Comparison of ENCODE assay signal across 8 cellular contexts in genomic region chr15:52528465-52529288, GRCh38. TPM values are rescaled to one million over a fixed set of nuclear protein-coding genes. Genes with fewer than 3 reads are reported as not detected.
DNase-seq lines count a peak whose midpoint lies in the region; ATAC-seq and TF ChIP-seq lines count a peak whose summit lies in the region.

MYO5A (minus strand) TSS chr15:52528880; CDS start chr15:52528806, 74 bp downstream.

- H3K4me1 ChIP-seq in ES-I3 (ENCODE audit: insufficient read depth, low read length): peaks cover 2% of the 10 kb centered on the region; the same call in 1 of the 2 replicates
- peaks cover 0 to 2% of the 10 kb centered on the region in 2 experiments for H3K4me1 ChIP-seq in trophoblast cell (ENCODE audit: control insufficient read depth in 1 of 2, insufficient read depth in 2 of 2, low read length in 2 of 2)
- peaks cover 0 to 19% (median 0%) of the 10 kb centered on the region in 4 donors for H3K4me1 ChIP-seq in tibial nerve

- H3K4ac ChIP-seq in trophoblast cell (ENCODE audit: low read depth, low read length): no peak within 1 kb of the TSS

- H3K23ac ChIP-seq in trophoblast cell (ENCODE audit: low read length): no peak within 1 kb of the TSS

- peak; percentile 8 to 43 (median 35) for TF ChIP-seq CTCF in tibial nerve (IDR thresholded peaks at IDR 0.05)

- H2AK5ac ChIP-seq in trophoblast cell (ENCODE audit: low read length): no peak within 1 kb of the TSS

- H3K79me2 ChIP-seq in trophoblast cell (ENCODE audit: control insufficient read depth, insufficient read depth, low read length, poor library complexity): peaks cover 3% of the 10 kb centered on the region

- TF ChIP-seq POLR2A in tibial nerve (IDR thresholded peaks at IDR 0.05): peak in 1 of 2 donors; percentile 35

- peak within 1 kb of the TSS; percentile 38 for H3K18ac ChIP-seq in trophoblast cell (ENCODE audit: low read length)

- H3K27ac ChIP-seq in trophoblast cell (ENCODE audit: low read depth, low read length) (no peak within 1 kb of the TSS), tibial nerve (peak within 1 kb of the TSS; percentile 75 to 93 (median 84))

- DNase-seq in Jurkat, Clone E6-1 (ENCODE audit: low read depth, low spot score): peak; percentile 58
- DNase-seq in SKM-1 (lab: John Stamatoyannopoulos, UW; ENCODE audit: unreplicated experiment) (peak; percentile 51), Right ventricle myocardium inferior (ENCODE audit: missing footprints) (peak; percentile 89), trophoblast cell (peak; percentile 43 to 69), tibial nerve (ENCODE audit: low spot score in 2 of 2) (peak; percentile 20 to 39)
- DNase-seq in activated naive CD4-positive, alpha-beta T cell treated with anti-CD3 and anti-CD28 coated beads, Interleukin-2, amount 50 U/mL, for 72 hours (ENCODE audit: low spot score in 2 of 2): peak; percentile 76 to 78

- peak within 1 kb of the TSS; percentile 78 for H3K9ac ChIP-seq in ES-I3 (ENCODE audit: low read depth, low read length)
- peak within 1 kb of the TSS; percentile 78 for H3K9ac ChIP-seq in trophoblast cell (ENCODE audit: low read length)

- H2BK12ac ChIP-seq in trophoblast cell (ENCODE audit: low read length): no peak within 1 kb of the TSS

- H4K91ac ChIP-seq in trophoblast cell (ENCODE audit: low read depth, low read length): peak within 1 kb of the TSS; percentile 29

- H3K14ac ChIP-seq in trophoblast cell (ENCODE audit: low read length): peak within 1 kb of the TSS; percentile 73

- H2AFZ ChIP-seq in trophoblast cell (ENCODE audit: insufficient read depth, low read length, poor library complexity): peak within 1 kb of the TSS; percentile 85

- H3K4me2 ChIP-seq in trophoblast cell (ENCODE audit: low read length): peak within 1 kb of the TSS; percentile 99

- H3K27me3 ChIP-seq in trophoblast cell (ENCODE audit: insufficient read depth, low read length): peaks cover 14% of the 10 kb centered on the region
- H3K27me3 ChIP-seq in tibial nerve: no peaks in the 10 kb centered on the region

- WGBS in trophoblast cell (ENCODE audit: extremely low coverage, insufficient coverage, insufficient read length): no CpG with 5 or more reads among the region's 103 CpGs
- WGBS in tibial nerve, 2 donors: 0 to 1% methylated on average over 17 to 19 of the region's 103 CpGs

- H3K9me3 ChIP-seq in ES-I3 (ENCODE audit: control insufficient read depth, insufficient read depth, low read length) (no peaks in the 10 kb centered on the region), trophoblast cell (ENCODE audit: insufficient read depth, low read depth, low read length) (no peaks in the 10 kb centered on the region), tibial nerve (no peaks in the 10 kb centered on the region)

- H3K36me3 ChIP-seq in ES-I3 (ENCODE audit: insufficient read depth, low read length): no peaks in the 10 kb centered on the region
- H3K36me3 ChIP-seq in trophoblast cell (ENCODE audit: control insufficient read depth in 1 of 2, insufficient read depth in 2 of 2, low read length in 2 of 2): no peaks in the 10 kb centered on the region
- H3K36me3 ChIP-seq in tibial nerve: no peaks in the 10 kb centered on the region

- peaks cover 0 to 4% of the 10 kb centered on the region in 2 donors for H3K36me3 Mint-ChIP-seq in activated naive CD4-positive, alpha-beta T cell treated with anti-CD3 and anti-CD28 coated beads, Interleukin-2, amount 50 U/mL, for 72 hours

- peak in 1 of 2 donors; percentile 50 for TF ChIP-seq EP300 in tibial nerve (IDR thresholded peaks at IDR 0.05)

- peak within 1 kb of the TSS; percentile 75 to 76 for H3K27ac Mint-ChIP-seq in activated naive CD4-positive, alpha-beta T cell treated with anti-CD3 and anti-CD28 coated beads, Interleukin-2, amount 50 U/mL, for 72 hours

- ATAC-seq in GM21619 (IDR thresholded peaks at IDR 0.05; ENCODE audit: unreplicated experiment) (peak; percentile 83), Right ventricle myocardium inferior (peak; percentile 94)
- ATAC-seq in activated naive CD4-positive, alpha-beta T cell treated with anti-CD3 and anti-CD28 coated beads, Interleukin-2, amount 50 U/mL, for 72 hours: peak; percentile 91 to 93

- H4K12ac ChIP-seq in trophoblast cell (ENCODE audit: low read depth, low read length): peak within 1 kb of the TSS; percentile 59

- peak within 1 kb of the TSS; percentile 64 for H2BK120ac ChIP-seq in trophoblast cell (ENCODE audit: insufficient read depth, low read length, poor library complexity)

- intact Hi-C loops in Right ventricle myocardium inferior (cut with DNase I): loop anchor here (5.0 to 10.0 kb wide), 5 partner anchors 39 to 271 kb away; partner anchors contain the start of gene ARPP19

- no peak within 1 kb of the TSS for H2BK5ac ChIP-seq in trophoblast cell (ENCODE audit: low read depth, low read length, poor library complexity)

- peak within 1 kb of the TSS; percentile 65 for H3K4me3 ChIP-seq in Jurkat, Clone E6-1 (ENCODE audit: low read length)
- H3K4me3 ChIP-seq in trophoblast cell (ENCODE audit: low read depth, low read length) (peak within 1 kb of the TSS; percentile 80), tibial nerve (peak within 1 kb of the TSS; percentile 65 to 87 (median 74))

- peaks cover 9% of the 10 kb centered on the region for H3K79me1 ChIP-seq in trophoblast cell (ENCODE audit: low read length)

- H3K9me3 Mint-ChIP-seq in activated naive CD4-positive, alpha-beta T cell treated with anti-CD3 and anti-CD28 coated beads, Interleukin-2, amount 50 U/mL, for 72 hours: no peaks in the 10 kb centered on the region

- H4K8ac ChIP-seq in trophoblast cell (ENCODE audit: low read depth, low read length): peak within 1 kb of the TSS; percentile 72

RNA-seq across cellular contexts. Expression of gene MYO5A, which starts in this region (rescaled TPM):
- polyA plus RNA-seq in Jurkat, Clone E6-1 (2012; ENCODE audit: insufficient read depth, insufficient read length): 5.2 TPM
- total RNA-seq in activated naive CD4-positive, alpha-beta T cell treated with anti-CD3 and anti-CD28 coated beads, Interleukin-2, amount 50 U/mL, for 72 hours: 10 to 100 TPM; 14.0 to 19.5 TPM
- 7.9 TPM for total RNA-seq in Right ventricle myocardium inferior
- polyA plus RNA-seq in trophoblast cell (2013): 21.9 and 22.2 TPM in 2 replicates
- 100 to 1,000 TPM in 1 of 4 donors, 10 to 100 TPM in 3; 38.7 to 101 (median 46.9) TPM for total RNA-seq in tibial nerve

Comparison
In these comparisons a context has a peak if more than half of its experiments do, and no peak if none do; other contexts are left out.
1. DNase-seq: peak in every context shown above with its lines; median percentile 89 in Right ventricle myocardium inferior; 77 in activated naive CD4-positive, alpha-beta T cell treated with anti-CD3 and anti-CD28 coated beads, Interleukin-2, amount 50 U/mL, for 72 hours; 58 in Jurkat, Clone E6-1; 56 in trophoblast cell; 51 in SKM-1; 30 in tibial nerve.